In genomic region chr4:109815151-109816081, GRCh38 we compare ENCODE assay signal across 1 cellular context.
TF ChIP-seq lines count a peak whose summit lies in the region.

Gene GAR1 (plus strand): TSS chr4:109815762. CDS start chr4:109816165, 403 bp downstream.

TF ChIP-seq in WTC11, 78 proteins besides CTCF, POLR2A, EP300 and RAD21 (continued from another document):
- TF ChIP-seq E2F1 (CRISPR knock-in tag; IDR thresholded peaks at IDR 0.05), result no peak
- no peak for TF ChIP-seq ATF6 (CRISPR knock-in tag; IDR thresholded peaks at IDR 0.05)
- TF ChIP-seq ZBTB43 (CRISPR knock-in tag; IDR thresholded peaks at IDR 0.05), result 0 out of 2 replicates have a peak, but pooled peaks have one; percentile 61
- no peak for TF ChIP-seq ZNF416 (CRISPR knock-in tag; IDR thresholded peaks at IDR 0.05)
- no peak for TF ChIP-seq ZNF263 (CRISPR knock-in tag; IDR thresholded peaks at IDR 0.05; ENCODE audit: low read depth)
- TF ChIP-seq FOXP1 (CRISPR knock-in tag; IDR thresholded peaks at IDR 0.05; ENCODE audit: borderline replicate concordance), result no peak; the same call in 1 of the 2 replicates
- 0 out of 2 replicates have a peak, but pooled peaks have one; percentile 69 for TF ChIP-seq FOXP4 (CRISPR knock-in tag; IDR thresholded peaks at IDR 0.05)
- no peak for TF ChIP-seq CBFB (CRISPR knock-in tag; IDR thresholded peaks at IDR 0.05; ENCODE audit: low read depth)
- no peak for TF ChIP-seq ATF1 (CRISPR knock-in tag; IDR thresholded peaks at IDR 0.05)
- no peak for TF ChIP-seq EMX1 (CRISPR knock-in tag; IDR thresholded peaks at IDR 0.05)
- TF ChIP-seq FOXK1 (CRISPR knock-in tag; IDR thresholded peaks at IDR 0.05), result peak; percentile 96
- peak; percentile 74; the same call in 1 of the 2 replicates for TF ChIP-seq MYBL2 (CRISPR knock-in tag; IDR thresholded peaks at IDR 0.05)
- TF ChIP-seq AFF4 (CRISPR knock-in tag; IDR thresholded peaks at IDR 0.05; ENCODE audit: borderline replicate concordance), result no peak
- no peak for TF ChIP-seq AR (CRISPR knock-in tag; IDR thresholded peaks at IDR 0.05)
- TF ChIP-seq NFE2L1 (CRISPR knock-in tag; IDR thresholded peaks at IDR 0.05), result no peak
- no peak for TF ChIP-seq TCF7 (CRISPR knock-in tag; IDR thresholded peaks at IDR 0.05; ENCODE audit: low read depth)
- no peak for TF ChIP-seq ETV6 (CRISPR knock-in tag; IDR thresholded peaks at IDR 0.05)
- TF ChIP-seq TEAD4 (CRISPR knock-in tag; IDR thresholded peaks at IDR 0.05), result no peak
- TF ChIP-seq NR2C2 (CRISPR knock-in tag; IDR thresholded peaks at IDR 0.05), result no peak
- no peak for TF ChIP-seq TP53 (CRISPR knock-in tag; IDR thresholded peaks at IDR 0.05)
- no peak for TF ChIP-seq ZNF396 (CRISPR knock-in tag; IDR thresholded peaks at IDR 0.05; ENCODE audit: borderline replicate concordance)
- TF ChIP-seq MXD4 (CRISPR knock-in tag; IDR thresholded peaks at IDR 0.05; ENCODE audit: borderline replicate concordance), result no peak
- TF ChIP-seq TEAD1 (CRISPR knock-in tag; IDR thresholded peaks at IDR 0.05), result no peak; the same call in none of the 2 replicates
- TF ChIP-seq SMAD3 (CRISPR knock-in tag; IDR thresholded peaks at IDR 0.05; ENCODE audit: borderline replicate concordance), result no peak
- no peak for TF ChIP-seq GRHL2 (CRISPR knock-in tag; IDR thresholded peaks at IDR 0.05; ENCODE audit: insufficient replicate concordance, severe bottlenecking)
- no peak; the same call in 1 of the 2 replicates for TF ChIP-seq ATF2 (CRISPR knock-in tag; IDR thresholded peaks at IDR 0.05; ENCODE audit: borderline replicate concordance, low read depth)
- TF ChIP-seq MAX (CRISPR knock-in tag; IDR thresholded peaks at IDR 0.05), result peak; percentile 98
- TF ChIP-seq ESRRA (CRISPR knock-in tag; IDR thresholded peaks at IDR 0.05; ENCODE audit: borderline replicate concordance), result no peak; the same call in 1 of the 2 replicates
- no peak for TF ChIP-seq ZNF317 (CRISPR knock-in tag; IDR thresholded peaks at IDR 0.05; ENCODE audit: borderline replicate concordance, low read depth)
- TF ChIP-seq STAT6 (CRISPR knock-in tag; conservative IDR thresholded peaks at IDR 0.05; ENCODE audit: low read depth), result no peak
- no peak for TF ChIP-seq HMGXB4 (CRISPR knock-in tag; IDR thresholded peaks at IDR 0.05)
